In genomic region chr7:150727381-150727780, GRCh38 we compare ENCODE assay signal across 32 cellular contexts. TPM values are rescaled to one million over a fixed set of nuclear protein-coding genes. Genes with fewer than 3 reads are reported as not detected.
DNase-seq lines count a peak whose midpoint lies in the region; ATAC-seq and TF ChIP-seq lines count a peak whose summit lies in the region.
"Had no signal": no experiment of that assay in that cellular context is flagged by ENCODE, and none has a peak within 500 bp of the region (broad histone marks: within the 10 kb centered on the region; RNA-seq: fewer than 3 reads in every experiment).

No MANE protein-coding gene starts in this region.

- peaks cover 36 to 75% (median 60%) of the 10 kb centered on the region in 4 donors for H3K4me1 Mint-ChIP-seq in naive thymus-derived CD8-positive, alpha-beta T cell
- H3K4me1 Mint-ChIP-seq: mesothelial cell of epicardium had no signal

- ATAC-seq in naive thymus-derived CD8-positive, alpha-beta T cell, result no peak
- ATAC-seq in HG03520 (IDR thresholded peaks at IDR 0.05; ENCODE audit: unreplicated experiment), result no peak
- ATAC-seq: activated CD4-positive, CD25-positive, alpha-beta regulatory T cell treated with anti-CD3 and anti-CD28 coated beads, Interleukin-2, amount 50 U/mL, for 24 hours; left cardiac atrium had no signal

- H3K36me3 Mint-ChIP-seq in naive thymus-derived CD8-positive, alpha-beta T cell, result peaks cover 36 to 65% (median 49%) of the 10 kb centered on the region in 3 donors
- H3K36me3 Mint-ChIP-seq: mesothelial cell of epicardium had no signal

- H3K9me3 ChIP-seq in hepatocyte (ENCODE audit: low read depth) (no peaks in the 10 kb centered on the region), thyroid gland (no peaks in the 10 kb centered on the region)

- H3K4me3 Mint-ChIP-seq in naive thymus-derived CD8-positive, alpha-beta T cell, result peak overlapping the region in 1 of 10 donors; percentile 56
- H3K4me3 Mint-ChIP-seq: activated naive CD4-positive, alpha-beta T cell treated with anti-CD3 and anti-CD28 coated beads, Interleukin-2, amount 50 U/mL, for 24 hours; activated T-cell treated with anti-CD3 and anti-CD28 coated beads, Interleukin-2, amount 50 U/mL, for 24 hours; CD4-positive, alpha-beta T cell; mesothelial cell of epicardium had no signal

- peaks cover 16 to 39% (median 32%) of the 10 kb centered on the region in 9 donors for H3K9me3 Mint-ChIP-seq in naive thymus-derived CD8-positive, alpha-beta T cell

- intact Hi-C loops in thyroid gland (cut with DNase I), result no loop called here

- no peaks in the 10 kb centered on the region for H3K27me3 Mint-ChIP-seq in naive thymus-derived CD8-positive, alpha-beta T cell
- H3K27me3 Mint-ChIP-seq: activated naive CD4-positive, alpha-beta T cell treated with anti-CD3 and anti-CD28 coated beads, Interleukin-2, amount 50 U/mL, for 24 hours; activated T-cell treated with anti-CD3 and anti-CD28 coated beads, Interleukin-2, amount 50 U/mL, for 24 hours; CD4-positive, alpha-beta T cell had no signal

- TF ChIP-seq CTCF in hepatocyte (IDR thresholded peaks at IDR 0.05; ENCODE audit: poor library complexity) (no peak), thyroid gland (IDR thresholded peaks at IDR 0.05) (no peak)

- H3K27ac Mint-ChIP-seq in naive thymus-derived CD8-positive, alpha-beta T cell, result peak overlapping the region in 7 of 10 donors; percentile 10 to 96 (median 51)
- H3K27ac Mint-ChIP-seq: activated T-cell treated with anti-CD3 and anti-CD28 coated beads, Interleukin-2, amount 50 U/mL, for 24 hours; CD4-positive, alpha-beta T cell; mesothelial cell of epicardium had no signal

- peak; percentile 45 for DNase-seq in DMS53 (lab: John Stamatoyannopoulos, UW)
- no peak for DNase-seq in DMS53 treated with DMSO at 0.1 percent for 48 hours (lab: John Stamatoyannopoulos, UW; ENCODE audit: unreplicated experiment)
- DNase-seq in SW480 (ENCODE audit: low spot score), result peak; percentile 70
- peak; percentile 43 for DNase-seq in hepatocyte (ENCODE audit: low spot score)
- DNase-seq in naive thymus-derived CD8-positive, alpha-beta T cell, result no peak
- no peak for DNase-seq in thyroid gland
- DNase-seq in activated T-cell treated with anti-CD3 and anti-CD28 coated beads, Interleukin-2, amount 50 U/mL, for 48 hours, result no peak
- DNase-seq: activated T-cell treated with anti-CD3 and anti-CD28 coated beads, Interleukin-2, amount 50 U/mL, for 24 hours; CD4-positive, alpha-beta T cell; cerebellar nuclear complex; DMS79; head of caudate nucleus; Karpas-422; left cardiac atrium; NCI-H1694 treated with DMSO at 0.1 percent for 48 hours; NCI-H2171; NCI-H510A treated with DMSO at 0.1 percent for 48 hours; NK-92 treated with Interleukin-12 subunit alpha and Interleukin-12 subunit beta, amount 100 ng/mL, for 24 hours; PC-9; SHP77; sigmoid colon; stimulated activated CD4-positive, alpha-beta T cell treated with anti-CD3 and anti-CD28 coated beads, Interleukin-15, amount 100 ng/mL, for 24 hours; stomach had no signal

- H3K4me1 ChIP-seq in hepatocyte (ENCODE audit: insufficient read depth) (no peaks in the 10 kb centered on the region), thyroid gland (no peaks in the 10 kb centered on the region)
- H3K4me1 ChIP-seq: sigmoid colon, stomach had no signal

- TF ChIP-seq POLR2A in thyroid gland (IDR thresholded peaks at IDR 0.05), result no peak

- no peaks in the 10 kb centered on the region for H3K79me2 ChIP-seq in hepatocyte

- H3K4me2 ChIP-seq in hepatocyte, result no peak overlapping the region
- H3K4me2 ChIP-seq: PC-9 had no signal

- H3K27me3 ChIP-seq in hepatocyte, result no peaks in the 10 kb centered on the region
- H3K27me3 ChIP-seq in thyroid gland, result no peaks in the 10 kb centered on the region
- H3K27me3 ChIP-seq: sigmoid colon, stomach, tibial nerve had no signal

- H2AFZ ChIP-seq in hepatocyte, result no peak overlapping the region
- H2AFZ ChIP-seq: PC-9 had no signal

- H3K36me3 ChIP-seq in hepatocyte (replicated peaks; ENCODE audit: insufficient read depth, low read depth), result no peaks in the 10 kb centered on the region
- H3K36me3 ChIP-seq in thyroid gland, result no peaks in the 10 kb centered on the region
- H3K36me3 ChIP-seq: sigmoid colon, stomach, tibial nerve had no signal

- WGBS in hepatocyte (ENCODE audit: low lambda C conversion rate, missing lambda C conversion rate), result 47% methylated on average over 3 of the region's 3 CpGs
- 56 to 67% methylated on average over 3 of the region's 3 CpGs for WGBS in thyroid gland, 2 donors

- no peak overlapping the region for H3K27ac ChIP-seq in hepatocyte
- H3K27ac ChIP-seq in thyroid gland, result no peak overlapping the region
- H3K27ac ChIP-seq: 22Rv1, epithelial cell of prostate, PC-9, sigmoid colon, stomach, tibial nerve had no signal

- H3K4me3 ChIP-seq in hepatocyte, result no peak overlapping the region
- H3K4me3 ChIP-seq in thyroid gland (replicated peaks in 1 of 3), result no peak overlapping the region
- H3K4me3 ChIP-seq: PC-9, sigmoid colon, stomach, tibial nerve had no signal

- no peaks in the 10 kb centered on the region for H4K20me1 ChIP-seq in hepatocyte (ENCODE audit: insufficient read depth, poor library complexity, severe bottlenecking)

- H3K9me2 ChIP-seq in hepatocyte (replicated peaks; ENCODE audit: insufficient read depth), result no peaks in the 10 kb centered on the region

- POLR2A ChIA-PET in naive thymus-derived CD8-positive, alpha-beta T cell (lab: Charles Lee), result interaction anchor here (0.6 to 2.1 kb wide), 7 partner anchors 10 to 158 kb away, joined by 3 to 6 read pairs (median 4); partner anchors contain the start of gene GIMAP5

RNA-seq across cellular contexts. Expression of gene GIMAP5, which starts 9.8 kb away (rescaled TPM):
- total RNA-seq in hepatocyte, result 0.40 and 1.2 TPM in 2 replicates
- 0.79 TPM in 1 of 2 replicates, not detected in the other for polyA plus RNA-seq in hepatocyte
- total RNA-seq in naive thymus-derived CD8-positive, alpha-beta T cell, result 100 to 1,000 TPM; 342 to 364 TPM
- 100 to 1,000 TPM; 320 to 506 (median 401) TPM for polyA plus RNA-seq in naive thymus-derived CD8-positive, alpha-beta T cell
- 10 to 100 TPM; 25.3 to 80.6 (median 39.0) TPM for total RNA-seq in thyroid gland
- total RNA-seq: H1, mesothelial cell of epicardium, PC-9 had no signal
- polyA plus RNA-seq: H1, neural cell had no signal

RNA-seq across cellular contexts. Expression of gene GIMAP1, which starts 11.0 kb away (rescaled TPM):
- total RNA-seq in hepatocyte (0.20 TPM in 1 of 2 replicates, not detected in the other), thyroid gland (10 to 100 TPM in 2 of 4 donors, 1 to 10 TPM in 2; 6.7 to 23.6 (median 9.6) TPM)
- polyA plus RNA-seq in hepatocyte, result 0.13 TPM in 2 replicates
- 100 to 1,000 TPM; 119 TPM for total RNA-seq in naive thymus-derived CD8-positive, alpha-beta T cell
- polyA plus RNA-seq in naive thymus-derived CD8-positive, alpha-beta T cell, result 10 to 100 TPM; 48.0 to 87.4 (median 67.1) TPM
- total RNA-seq: H1, mesothelial cell of epicardium, PC-9 had no signal
- polyA plus RNA-seq: H1, neural cell had no signal

RNA-seq across cellular contexts. Expression of gene GIMAP2, which starts 41.9 kb away (rescaled TPM):
- total RNA-seq in hepatocyte (1.4 and 2.4 TPM in 2 replicates), thyroid gland (10 to 100 TPM in 2 of 4 donors, 1 to 10 TPM in 2; 6.7 to 32.4 (median 10.4) TPM)
- 0.23 and 1.1 TPM in 2 replicates for polyA plus RNA-seq in hepatocyte
- 100 to 1,000 TPM; 231 to 238 TPM for total RNA-seq in naive thymus-derived CD8-positive, alpha-beta T cell
- 100 to 1,000 TPM in 1 of 3 donors, 10 to 100 TPM in 2; 89.3 to 102 (median 93.8) TPM for polyA plus RNA-seq in naive thymus-derived CD8-positive, alpha-beta T cell
- total RNA-seq: H1, mesothelial cell of epicardium had no signal
- polyA plus RNA-seq: H1, neural cell had no signal

Comparison
In these comparisons a context has a peak if more than half of its experiments do, and no peak if none do; other contexts are left out.
1. DNase-seq: peak in DMS53 (single experiment), SW480 (single experiment) and hepatocyte (single experiment); none in DMS53 treated with DMSO at 0.1 percent for 48 hours (single experiment), naive thymus-derived CD8-positive, alpha-beta T cell (0 of 10), thyroid gland (0 of 2) and activated T-cell treated with anti-CD3 and anti-CD28 coated beads, Interleukin-2, amount 50 U/mL, for 48 hours (0 of 2).
2. RNA of gene GIMAP5, which starts 9.8 kb away (total RNA-seq): 342 to 364 TPM in naive thymus-derived CD8-positive, alpha-beta T cell and 25.3 to 80.6 TPM in thyroid gland; 0.40 to 1.2 TPM in hepatocyte; every median in the first group is over 10 times any median in the second.
3. RNA of gene GIMAP2, which starts 41.9 kb away (total RNA-seq): 231 to 238 TPM in naive thymus-derived CD8-positive, alpha-beta T cell; 6.7 to 32.4 TPM in thyroid gland and 1.4 to 2.4 TPM in hepatocyte; every median in the first group is over 4 times any median in the second.